ENCODE assay signal across 13 cellular contexts in the genomic region with DNA sequence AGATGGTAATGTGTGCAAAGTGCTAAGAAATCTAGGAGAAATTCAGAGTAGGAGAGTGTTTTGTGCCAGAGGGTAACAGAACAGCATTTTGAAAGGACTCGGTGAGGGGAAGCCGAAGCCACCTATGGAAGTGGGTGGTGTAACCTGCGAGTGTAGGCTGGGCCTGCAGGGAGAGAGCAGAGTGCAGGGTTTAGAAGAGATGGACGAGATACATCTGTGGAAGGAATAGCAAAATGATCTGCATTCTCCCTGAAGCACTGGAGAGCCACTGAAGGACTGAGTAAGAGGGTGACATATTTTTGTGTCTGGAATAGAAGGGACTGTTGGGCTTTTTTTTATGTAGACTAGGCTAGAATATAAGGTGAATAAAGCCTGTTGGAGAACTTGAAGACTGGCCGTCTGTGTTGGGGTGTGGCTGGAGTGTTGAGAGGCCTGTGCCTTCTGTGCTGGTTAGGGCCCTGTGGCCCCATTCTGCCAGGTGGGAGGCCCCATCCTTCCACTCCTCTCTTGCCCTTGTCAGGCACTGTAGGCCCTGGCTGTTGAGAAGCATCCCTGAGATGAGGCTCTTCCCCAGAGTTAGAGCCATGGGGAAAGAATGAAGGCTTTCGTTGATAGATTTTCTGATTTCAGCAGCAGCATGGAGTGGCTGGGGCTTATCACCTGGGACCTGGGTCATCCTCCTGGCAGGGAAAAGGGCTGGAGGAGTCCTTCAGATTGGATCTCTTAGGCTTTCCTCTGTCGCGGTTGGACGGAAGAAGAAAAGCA.
DNase-seq lines count a peak whose midpoint lies in the region; ATAC-seq, FAIRE-seq and TF ChIP-seq lines count a peak whose summit lies in the region.
"Had no signal": no experiment of that assay in that cellular context is flagged by ENCODE, and none has a peak within 500 bp of the region (broad histone marks: within the 10 kb centered on the region; RNA-seq: fewer than 3 reads in every experiment).

No MANE protein-coding gene starts in this region.

- H3K36me3 Mint-ChIP-seq in CD8-positive, alpha-beta memory T cell: peaks cover 0 to 1% (median 0%) of the 10 kb centered on the region in 3 donors
- H3K36me3 Mint-ChIP-seq in activated naive CD8-positive, alpha-beta T cell treated with anti-CD3 and anti-CD28 coated beads for 36 hours: no peaks in the 10 kb centered on the region
- H3K36me3 Mint-ChIP-seq in stimulated activated memory B cell treated with anti-CD40 and anti-IgM and Interleukin-4, amounts not matched to agents 10 μg/mL and 1 μg/mL and 100 μg/mL, for 72 hours: no peaks in the 10 kb centered on the region
- no peaks in the 10 kb centered on the region for H3K36me3 Mint-ChIP-seq in Caco-2 (ENCODE audit: insufficient read depth, unreplicated experiment)
- H3K36me3 Mint-ChIP-seq: type B pancreatic cell had no signal

- H3K27me3 ChIP-seq in CD8-positive, alpha-beta memory T cell (ENCODE audit: insufficient read depth, low read length, poor library complexity, severe bottlenecking): no peaks in the 10 kb centered on the region
- H3K27me3 ChIP-seq in lung (ENCODE audit: control insufficient read depth, insufficient read depth) (no peaks in the 10 kb centered on the region), Caco-2 (replicated peaks; ENCODE audit: control insufficient read depth, insufficient read depth, low read length) (no peaks in the 10 kb centered on the region)

- peaks cover 72% of the 10 kb centered on the region for H3K4me1 ChIP-seq in CD8-positive, alpha-beta memory T cell (ENCODE audit: insufficient read depth, low read length)
- peaks cover 64 to 67% of the 10 kb centered on the region in 2 donors for H3K4me1 ChIP-seq in lung (ENCODE audit: control insufficient read depth in 2 of 2, insufficient read depth in 2 of 2, low read length in 2 of 2)
- no peaks in the 10 kb centered on the region for H3K4me1 ChIP-seq in Caco-2

- WGBS in lung, 2 donors: 73 to 77% methylated on average over 9 of the region's 9 CpGs

- no peaks in the 10 kb centered on the region for H3K9me3 ChIP-seq in CD8-positive, alpha-beta memory T cell (ENCODE audit: low read length)
- H3K9me3 ChIP-seq in lung (ENCODE audit: control insufficient read depth in 2 of 2, insufficient read depth in 1 of 2, low read length in 1 of 2): no peaks in the 10 kb centered on the region
- no peaks in the 10 kb centered on the region for H3K9me3 ChIP-seq in Caco-2

- H3K27ac ChIP-seq in CD8-positive, alpha-beta memory T cell (ENCODE audit: low read depth, low read length): no peak overlapping the region
- H3K27ac ChIP-seq in lung (ENCODE audit: low read depth in 1 of 2, low read length in 1 of 2): peak overlapping the region; percentile 95 to 99

- peaks cover 91 to 99% (median 94%) of the 10 kb centered on the region in 3 donors for H3K4me1 Mint-ChIP-seq in CD8-positive, alpha-beta memory T cell
- H3K4me1 Mint-ChIP-seq in activated naive CD8-positive, alpha-beta T cell treated with anti-CD3 and anti-CD28 coated beads for 36 hours: peaks cover 76% of the 10 kb centered on the region
- H3K4me1 Mint-ChIP-seq in stimulated activated memory B cell treated with anti-CD40 and anti-IgM and Interleukin-4, amounts not matched to agents 10 μg/mL and 1 μg/mL and 100 μg/mL, for 72 hours: peaks cover 44% of the 10 kb centered on the region
- no peaks in the 10 kb centered on the region for H3K4me1 Mint-ChIP-seq in Caco-2 (ENCODE audit: low read depth, unreplicated experiment)

- intact Hi-C loops in Caco-2 (cut with micrococcal nuclease; ENCODE audit: unreplicated experiment): no loop called here

- CTCF ChIA-PET in CD8-positive, alpha-beta memory T cell (lab: Charles Lee): interaction anchor here (0.9 to 3.6 kb wide), 4 partner anchors 21 to 100 kb away, joined by 3 to 35 read pairs (median 11); no protein-coding TSS in a partner anchor
- CTCF ChIA-PET in Caco-2 (lab: Charles Lee): no interaction called here

- H3K27me3 Mint-ChIP-seq in CD8-positive, alpha-beta memory T cell: no peaks in the 10 kb centered on the region
- H3K27me3 Mint-ChIP-seq in activated naive CD8-positive, alpha-beta T cell treated with anti-CD3 and anti-CD28 coated beads for 36 hours: no peaks in the 10 kb centered on the region
- no peaks in the 10 kb centered on the region for H3K27me3 Mint-ChIP-seq in stimulated activated memory B cell treated with anti-CD40 and anti-IgM and Interleukin-4, amounts not matched to agents 10 μg/mL and 1 μg/mL and 100 μg/mL, for 72 hours
- no peaks in the 10 kb centered on the region for H3K27me3 Mint-ChIP-seq in Caco-2 (ENCODE audit: insufficient read depth, unreplicated experiment)

- BruUV-seq in Caco-2 (replicated peaks; lab: Mats Ljungman, UMichigan): no TSS peak

- POLR2A ChIA-PET in CD8-positive, alpha-beta memory T cell (lab: Charles Lee): interaction anchor here (1.3 kb wide), 1 partner anchor 21 kb away, joined by 5 read pairs; no protein-coding TSS in a partner anchor
- POLR2A ChIA-PET in Caco-2 (lab: Charles Lee): no interaction called here

- TF ChIP-seq CTCF in lung (IDR thresholded peaks at IDR 0.05; ENCODE audit: control extremely low read depth, extremely low read depth) (no peak), omental fat pad (IDR thresholded peaks at IDR 0.05) (no peak), Caco-2 (IDR thresholded peaks at IDR 0.05; ENCODE audit: insufficient read depth in 1 of 2, low read depth in 1 of 2, low read length in 1 of 2, severe bottlenecking in 1 of 2, unreplicated experiment in 1 of 2) (no peak)

- no peaks in the 10 kb centered on the region for H3K36me3 ChIP-seq in CD8-positive, alpha-beta memory T cell (ENCODE audit: insufficient read depth, low read length)
- H3K36me3 ChIP-seq in lung (ENCODE audit: control insufficient read depth in 2 of 2, insufficient read depth in 2 of 2, low read length in 2 of 2): peaks cover 0 to 18% of the 10 kb centered on the region in 2 donors
- no peaks in the 10 kb centered on the region for H3K36me3 ChIP-seq in Caco-2 (ENCODE audit: control insufficient read depth, insufficient read depth, low read length)

- H3K4me3 Mint-ChIP-seq in CD8-positive, alpha-beta memory T cell: peak overlapping the region in 4 of 7 donors; percentile 6 to 82 (median 16)
- H3K4me3 Mint-ChIP-seq in activated naive CD8-positive, alpha-beta T cell treated with anti-CD3 and anti-CD28 coated beads for 36 hours: no peak overlapping the region
- H3K4me3 Mint-ChIP-seq in stimulated activated memory B cell treated with anti-CD40 and anti-IgM and Interleukin-4, amounts not matched to agents 10 μg/mL and 1 μg/mL and 100 μg/mL, for 72 hours: no peak overlapping the region
- no peak overlapping the region for H3K4me3 Mint-ChIP-seq in Caco-2 (ENCODE audit: unreplicated experiment)
- H3K4me3 Mint-ChIP-seq: type B pancreatic cell had no signal

- peak overlapping the region in 7 of 8 donors; percentile 43 to 95 (median 86) for H3K27ac Mint-ChIP-seq in CD8-positive, alpha-beta memory T cell
- peak overlapping the region; percentile 51 for H3K27ac Mint-ChIP-seq in activated naive CD8-positive, alpha-beta T cell treated with anti-CD3 and anti-CD28 coated beads for 36 hours
- H3K27ac Mint-ChIP-seq in stimulated activated memory B cell treated with anti-CD40 and anti-IgM and Interleukin-4, amounts not matched to agents 10 μg/mL and 1 μg/mL and 100 μg/mL, for 72 hours: peak overlapping the region; percentile 23
- H3K27ac Mint-ChIP-seq in Caco-2 (ENCODE audit: unreplicated experiment): no peak overlapping the region

- no peak for DNase-seq in CD8-positive, alpha-beta memory T cell
- DNase-seq in activated naive CD8-positive, alpha-beta T cell treated with anti-CD3 and anti-CD28 coated beads for 36 hours: no peak
- no peak for DNase-seq in lung (ENCODE audit: low spot score)
- DNase-seq in omental fat pad (ENCODE audit: low spot score): no peak
- DNase-seq in Caco-2: no peak
- no peak for DNase-seq in RCC 7860 (ENCODE audit: low spot score)
- DNase-seq in OCI-M1 (lab: John Stamatoyannopoulos, UW): no peak
- DNase-seq: activated CD4-positive, alpha-beta T cell treated with anti-CD3 and anti-CD28 coated beads, Interleukin-2, amount 50 U/mL, for 48 hours; KBM-7; NCI-H2227 treated with DMSO at 0.1 percent for 48 hours; SIG-M5 had no signal

- ATAC-seq in lung (ENCODE audit: insufficient read depth, low FRiP score): no peak
- no peak for ATAC-seq in stimulated activated memory B cell treated with anti-CD40 and anti-IgM and Interleukin-4, amounts not matched to agents 10 μg/mL and 1 μg/mL and 100 μg/mL, for 72 hours
- ATAC-seq in omental fat pad (ENCODE audit: low FRiP score): no peak

- no peaks in the 10 kb centered on the region for H3K9me3 Mint-ChIP-seq in CD8-positive, alpha-beta memory T cell
- no peaks in the 10 kb centered on the region for H3K9me3 Mint-ChIP-seq in activated naive CD8-positive, alpha-beta T cell treated with anti-CD3 and anti-CD28 coated beads for 36 hours
- no peaks in the 10 kb centered on the region for H3K9me3 Mint-ChIP-seq in stimulated activated memory B cell treated with anti-CD40 and anti-IgM and Interleukin-4, amounts not matched to agents 10 μg/mL and 1 μg/mL and 100 μg/mL, for 72 hours
- H3K9me3 Mint-ChIP-seq in Caco-2 (ENCODE audit: unreplicated experiment): no peaks in the 10 kb centered on the region
- H3K9me3 Mint-ChIP-seq: type B pancreatic cell had no signal

- no peak overlapping the region for H3K4me3 ChIP-seq in CD8-positive, alpha-beta memory T cell (ENCODE audit: low read length)
- H3K4me3 ChIP-seq in lung: no peak overlapping the region
- H3K4me3 ChIP-seq in Caco-2 (ENCODE audit: low read depth, low read length): no peak overlapping the region

- FAIRE-seq in RCC 7860 (lab: Jason Lieb, UNC): no peak

Comparison
In these comparisons a context has a peak if more than half of its experiments do, and no peak if none do; other contexts are left out.
1. H3K4me3 Mint-ChIP-seq: peak in CD8-positive, alpha-beta memory T cell (4 of 7); none in activated naive CD8-positive, alpha-beta T cell treated with anti-CD3 and anti-CD28 coated beads for 36 hours (single experiment), stimulated activated memory B cell treated with anti-CD40 and anti-IgM and Interleukin-4, amounts not matched to agents 10 μg/mL and 1 μg/mL and 100 μg/mL, for 72 hours (single experiment) and Caco-2 (single experiment).